In the genomic region with DNA sequence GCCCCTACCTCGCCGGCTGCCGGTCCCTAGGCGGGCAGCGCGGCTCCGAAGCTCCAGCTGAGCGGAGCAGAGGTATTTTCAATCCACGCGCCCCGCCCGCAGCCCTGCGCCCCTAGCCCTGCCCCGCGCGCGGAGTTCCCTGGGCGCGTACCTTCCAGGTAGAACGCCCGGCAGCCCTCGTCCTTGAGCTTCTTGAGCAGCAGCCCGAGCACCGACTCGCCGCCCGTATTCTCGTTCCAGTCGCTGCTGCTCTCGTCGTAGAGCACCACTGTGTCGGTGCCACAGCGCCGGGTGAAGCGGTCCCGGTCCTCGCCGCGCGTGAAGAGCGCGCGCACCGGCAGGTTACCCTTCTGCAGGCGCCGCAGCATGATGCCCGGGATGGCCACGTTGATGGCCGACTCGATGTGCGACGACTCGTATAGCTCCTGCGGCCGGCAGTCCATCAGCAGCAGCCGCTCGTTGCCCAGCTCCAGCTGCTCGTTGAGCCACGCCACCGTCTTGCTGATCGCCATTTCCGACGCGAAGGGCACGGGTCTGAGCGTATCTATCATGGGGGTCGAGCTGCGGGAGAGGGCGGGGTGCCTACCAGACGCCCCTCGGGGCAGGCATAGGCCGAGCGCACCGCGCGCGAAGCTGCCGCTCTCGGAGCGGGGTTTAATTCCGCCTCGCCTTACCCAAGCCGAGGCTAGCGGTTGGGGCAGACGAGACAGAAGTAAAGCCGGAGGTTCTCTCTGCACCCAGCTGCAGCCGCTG, we compare ENCODE assay signal across 8 cellular contexts. TPM values are rescaled to one million over a fixed set of nuclear protein-coding genes. Genes with fewer than 3 reads are reported as not detected.
A peak's percentile ranks its signal among the peaks of the same experiment; 100 is the strongest.
DNase-seq lines count a peak whose midpoint lies in the region; ATAC-seq lines count a peak whose summit lies in the region.

No MANE protein-coding gene starts in this region.

- peak; percentile 7 for ATAC-seq in activated CD4-positive, alpha-beta T cell treated with anti-CD3 and anti-CD28 coated beads for 36 hours

- CTCF ChIA-PET in activated CD4-positive, alpha-beta T cell treated with anti-CD3 and anti-CD28 coated beads for 36 hours (lab: Charles Lee) = interaction anchor here (0.6 to 2.4 kb wide), 13 partner anchors 30 to 358 kb away, joined by 3 to 9 read pairs (median 4); no protein-coding TSS in a partner anchor

- peak overlapping the region; percentile 92 for H3K27ac Mint-ChIP-seq in activated CD4-positive, alpha-beta T cell treated with anti-CD3 and anti-CD28 coated beads for 36 hours
- peak overlapping the region; percentile 73 to 96 (median 95) for H3K27ac Mint-ChIP-seq in IgD-negative memory B cell

- H3K27ac ChIP-seq in mesenchymal stem cell (ENCODE audit: low read length, poor library complexity, severe bottlenecking) = peak overlapping the region; percentile 96
- peak overlapping the region; percentile 98 for H3K27ac ChIP-seq in stomach smooth muscle (ENCODE audit: low read length)

- POLR2A ChIA-PET in activated CD4-positive, alpha-beta T cell treated with anti-CD3 and anti-CD28 coated beads for 36 hours (lab: Charles Lee) = interaction anchor here (0.5 to 2.1 kb wide), 8 partner anchors 107 to 313 kb away, joined by 3 to 17 read pairs (median 5); no protein-coding TSS in a partner anchor

- H3K36me3 Mint-ChIP-seq in activated CD4-positive, alpha-beta T cell treated with anti-CD3 and anti-CD28 coated beads for 36 hours (ENCODE audit: low read depth) = peaks cover 40% of the 10 kb centered on the region
- no peaks in the 10 kb centered on the region for H3K36me3 Mint-ChIP-seq in IgD-negative memory B cell

- intact Hi-C loops in activated CD4-positive, alpha-beta T cell treated with anti-CD3 and anti-CD28 coated beads for 36 hours (cut with DNase I, micrococcal nuclease) = loop anchor here (1.0 to 5.0 kb wide), 23 partner anchors 47 to 1314 kb away; partner anchors contain the start of genes ATP2B1 (in 1 of the 2), GALNT4 (in 1 of the 2) and POC1B (in 1 of the 2)

- H2BK120ac ChIP-seq in mesenchymal stem cell (ENCODE audit: low read depth, low read length) = peak overlapping the region; percentile 84

- H3K27me3 ChIP-seq in mesenchymal stem cell (ENCODE audit: control insufficient read depth in 1 of 2, insufficient read depth in 1 of 2, low read length in 2 of 2) (no peaks in the 10 kb centered on the region), stomach smooth muscle (ENCODE audit: control insufficient read depth in 1 of 2, insufficient read depth in 2 of 2, low read length in 2 of 2) (no peaks in the 10 kb centered on the region)

- H3K9ac ChIP-seq in mesenchymal stem cell (ENCODE audit: low read length) (peak overlapping the region; percentile 100), stomach smooth muscle (ENCODE audit: low read length in 2 of 2) (peak overlapping the region; percentile 82 to 86)

- WGBS in mesenchymal stem cell = under 1% methylated on average over 86 of the region's 87 CpGs

- peak overlapping the region; percentile 95 to 98 for H3K4me3 ChIP-seq in mesenchymal stem cell (ENCODE audit: insufficient read depth in 1 of 2, low read depth in 1 of 2, low read length in 2 of 2)
- H3K4me3 ChIP-seq in stomach smooth muscle (ENCODE audit: low read length in 2 of 2) = peak overlapping the region; percentile 88 to 95

- H3K18ac ChIP-seq in mesenchymal stem cell (ENCODE audit: low read depth in 1 of 2, low read length in 2 of 2) = peak overlapping the region; percentile 99

- no peaks in the 10 kb centered on the region for H3K9me3 Mint-ChIP-seq in activated CD4-positive, alpha-beta T cell treated with anti-CD3 and anti-CD28 coated beads for 36 hours (ENCODE audit: low read depth)
- no peaks in the 10 kb centered on the region for H3K9me3 Mint-ChIP-seq in IgD-negative memory B cell

- H2AFZ ChIP-seq in mesenchymal stem cell (ENCODE audit: low read depth, low read length) = no peak overlapping the region

- peak overlapping the region; percentile 59 for H3K4me2 ChIP-seq in mesenchymal stem cell (ENCODE audit: low read length, poor library complexity, severe bottlenecking)

- H2BK12ac ChIP-seq in mesenchymal stem cell (ENCODE audit: low read length in 2 of 2) = peak overlapping the region; percentile 50 to 90

- no peaks in the 10 kb centered on the region for H3K9me3 ChIP-seq in mesenchymal stem cell (ENCODE audit: control insufficient read depth, low read length)
- no peaks in the 10 kb centered on the region for H3K9me3 ChIP-seq in stomach smooth muscle (ENCODE audit: control insufficient read depth in 2 of 2, low read length in 2 of 2)

- H4K8ac ChIP-seq in mesenchymal stem cell (ENCODE audit: low read length) = peak overlapping the region; percentile 88

- no peaks in the 10 kb centered on the region for H3K79me1 ChIP-seq in mesenchymal stem cell (replicated peaks; ENCODE audit: low read length, poor library complexity, severe bottlenecking)

- H3K14ac ChIP-seq in mesenchymal stem cell (ENCODE audit: low read length in 2 of 2) = peak overlapping the region in 1 of 2 experiments; percentile 82

- no peaks in the 10 kb centered on the region for H3K27me3 Mint-ChIP-seq in activated CD4-positive, alpha-beta T cell treated with anti-CD3 and anti-CD28 coated beads for 36 hours
- peaks cover 1% of the 10 kb centered on the region for H3K27me3 Mint-ChIP-seq in IgD-negative memory B cell

- peak; percentile 64 for DNase-seq in activated CD4-positive, alpha-beta T cell treated with anti-CD3 and anti-CD28 coated beads for 36 hours
- no peak for DNase-seq in activated CD4-positive, alpha-beta T cell treated with anti-CD3 and anti-CD28 coated beads for 1 hour
- peak; percentile 37 to 49 for DNase-seq in activated CD4-positive, alpha-beta T cell treated with anti-CD3 and anti-CD28 coated beads for 4 hours
- DNase-seq in dermis blood vessel endothelial cell = peak; percentile 59
- no peak for DNase-seq in mesenchymal stem cell
- DNase-seq in A172 (ENCODE audit: low spot score) = no peak

- H2BK15ac ChIP-seq in mesenchymal stem cell (ENCODE audit: low read depth, poor library complexity, severe bottlenecking) = peak overlapping the region; percentile 89

- peaks cover 56% of the 10 kb centered on the region for H3K4me1 Mint-ChIP-seq in activated CD4-positive, alpha-beta T cell treated with anti-CD3 and anti-CD28 coated beads for 36 hours
- H3K4me1 Mint-ChIP-seq in IgD-negative memory B cell = peaks cover 33 to 57% (median 55%) of the 10 kb centered on the region in 3 donors

- H3K4ac ChIP-seq in mesenchymal stem cell (ENCODE audit: low read depth in 1 of 2, low read length in 2 of 2) = peak overlapping the region; percentile 89 to 95

- peaks cover 0 to 49% of the 10 kb centered on the region in 2 experiments for H3K36me3 ChIP-seq in mesenchymal stem cell (ENCODE audit: control insufficient read depth in 1 of 2, insufficient read depth in 2 of 2, low read depth in 1 of 2, low read length in 2 of 2)
- peaks cover 4 to 6% of the 10 kb centered on the region in 2 donors for H3K36me3 ChIP-seq in stomach smooth muscle (ENCODE audit: control insufficient read depth in 2 of 2, insufficient read depth in 2 of 2, low read length in 2 of 2)

- peak overlapping the region; percentile 96 for H4K91ac ChIP-seq in mesenchymal stem cell (ENCODE audit: low read length)

- no peak overlapping the region for H2AK5ac ChIP-seq in mesenchymal stem cell (ENCODE audit: low read length, severe bottlenecking)

- H3K23ac ChIP-seq in mesenchymal stem cell (ENCODE audit: low read length in 2 of 2) = peak overlapping the region; percentile 81 to 96

- H2BK5ac ChIP-seq in mesenchymal stem cell (ENCODE audit: low read depth, low read length, poor library complexity, severe bottlenecking) = peak overlapping the region; percentile 67

- peak overlapping the region; percentile 86 for H3K4me3 Mint-ChIP-seq in activated CD4-positive, alpha-beta T cell treated with anti-CD3 and anti-CD28 coated beads for 36 hours
- peak overlapping the region; percentile 85 to 99 (median 96) for H3K4me3 Mint-ChIP-seq in IgD-negative memory B cell

- H3K4me1 ChIP-seq in mesenchymal stem cell (ENCODE audit: control insufficient read depth, insufficient read depth, low read depth, low read length) (peaks cover 9% of the 10 kb centered on the region), stomach smooth muscle (ENCODE audit: control insufficient read depth, insufficient read depth, low read length) (peaks cover 48% of the 10 kb centered on the region)

RNA-seq across cellular contexts. Expression of gene DUSP6, which starts 0.6 kb away (rescaled TPM):
- total RNA-seq in activated CD4-positive, alpha-beta T cell treated with anti-CD3 and anti-CD28 coated beads for 36 hours = 10 to 100 TPM; 49.9 to 60.9 TPM
- 7.7 TPM for polyA plus RNA-seq in IgD-negative memory B cell
- 309 and 317 TPM in 2 replicates for total RNA-seq in dermis blood vessel endothelial cell
- polyA plus RNA-seq in mesenchymal stem cell (2013, experiment 1 of 2) = 111 TPM
- 114 TPM for polyA plus RNA-seq in mesenchymal stem cell (2013, experiment 2 of 2)
- 8.1 and 9.4 TPM in 2 replicates for total RNA-seq in A172 (2014; rRNA removed; shearing (Covaris generic))

Comparison
In these comparisons a context has a peak if more than half of its experiments do, and no peak if none do; other contexts are left out.
1. DNase-seq: peak in activated CD4-positive, alpha-beta T cell treated with anti-CD3 and anti-CD28 coated beads for 36 hours (single experiment), activated CD4-positive, alpha-beta T cell treated with anti-CD3 and anti-CD28 coated beads for 4 hours (2 of 2) and dermis blood vessel endothelial cell (single experiment); none in activated CD4-positive, alpha-beta T cell treated with anti-CD3 and anti-CD28 coated beads for 1 hour (single experiment), mesenchymal stem cell (single experiment) and A172 (single experiment).